ENCODE assay signal across 30 cellular contexts in the genomic region with DNA sequence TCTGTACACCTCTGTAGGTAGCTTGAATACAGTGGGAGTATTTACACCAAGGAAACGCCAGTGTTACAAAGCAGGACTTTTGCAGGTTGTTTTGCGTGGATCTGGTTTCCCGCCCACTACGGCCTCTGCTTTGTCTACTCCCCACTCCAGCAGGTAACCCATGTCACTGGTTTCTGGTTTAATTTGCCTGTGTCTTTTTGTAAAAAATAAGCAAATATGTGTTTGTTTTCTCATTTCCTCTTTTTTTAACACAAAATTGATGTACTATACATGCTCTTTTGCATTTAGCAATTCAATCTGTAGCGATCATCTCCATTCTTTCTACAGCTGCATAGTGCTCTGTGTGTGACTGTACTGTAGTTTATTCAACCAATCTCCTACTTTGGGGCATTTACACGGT.
"Had no signal": no experiment of that assay in that cellular context is flagged by ENCODE, and none has a peak within 500 bp of the region (broad histone marks: within the 10 kb centered on the region; RNA-seq: fewer than 3 reads in every experiment).

No MANE protein-coding gene starts in this region.

- H3K9me3 Mint-ChIP-seq: activated CD4-positive, alpha-beta T cell treated with anti-CD3 and anti-CD28 coated beads, Interleukin-2, amount 10 ng/mL, durations not matched to agents 24 days and 14 days; activated naive CD4-positive, alpha-beta T cell treated with anti-CD3 and anti-CD28 coated beads, Interleukin-2, amount 10 ng/mL, durations not matched to agents 7 days and 5 days had no signal

- H3K36me3 Mint-ChIP-seq: activated CD4-positive, alpha-beta memory T cell treated with anti-CD3 and anti-CD28 coated beads for 36 hours; activated naive CD4-positive, alpha-beta T cell treated with anti-CD3 and anti-CD28 coated beads, Interleukin-2, amount 10 ng/mL, durations not matched to agents 7 days and 5 days; activated naive CD8-positive, alpha-beta T cell treated with anti-CD3 and anti-CD28 coated beads, Interleukin-2, amount 10 ng/mL, durations not matched to agents 7 days and 5 days; brain had no signal

- H3K9me3 ChIP-seq: ascending aorta, breast epithelium, colonic mucosa, esophagus squamous epithelium, gastroesophageal sphincter, heart left ventricle had no signal

- H3K4me3 Mint-ChIP-seq: activated CD4-positive, alpha-beta memory T cell treated with anti-CD3 and anti-CD28 coated beads for 36 hours; activated CD4-positive, alpha-beta T cell treated with anti-CD3 and anti-CD28 coated beads for 36 hours; activated CD4-positive, alpha-beta T cell treated with anti-CD3 and anti-CD28 coated beads, Interleukin-2, amount 10 ng/mL, durations not matched to agents 24 days and 14 days; activated naive CD4-positive, alpha-beta T cell treated with anti-CD3 and anti-CD28 coated beads, Interleukin-2, amount 10 ng/mL, durations not matched to agents 7 days and 5 days; activated naive CD8-positive, alpha-beta T cell treated with anti-CD3 and anti-CD28 coated beads, Interleukin-2, amount 10 ng/mL, durations not matched to agents 7 days and 5 days; activated T-cell treated with anti-CD3 and anti-CD28 coated beads, Interleukin-2, amount 50 U/mL, for 24 hours; activated T-cell treated with anti-CD3 and anti-CD28 coated beads, Interleukin-2, amount 50 U/mL, for 72 hours; brain had no signal

- H3K27me3 ChIP-seq: ascending aorta, breast epithelium, cardiac muscle cell, colonic mucosa had no signal

- H3K4me1 Mint-ChIP-seq: activated CD4-positive, alpha-beta T cell treated with anti-CD3 and anti-CD28 coated beads for 36 hours; activated CD4-positive, alpha-beta T cell treated with anti-CD3 and anti-CD28 coated beads, Interleukin-2, amount 10 ng/mL, durations not matched to agents 24 days and 14 days; activated naive CD4-positive, alpha-beta T cell treated with anti-CD3 and anti-CD28 coated beads, Interleukin-2, amount 10 ng/mL, durations not matched to agents 7 days and 5 days; activated naive CD8-positive, alpha-beta T cell treated with anti-CD3 and anti-CD28 coated beads, Interleukin-2, amount 10 ng/mL, durations not matched to agents 7 days and 5 days had no signal

- H3K27ac Mint-ChIP-seq: activated CD4-positive, alpha-beta memory T cell treated with anti-CD3 and anti-CD28 coated beads for 36 hours; activated CD4-positive, alpha-beta T cell treated with anti-CD3 and anti-CD28 coated beads for 36 hours; activated CD4-positive, alpha-beta T cell treated with anti-CD3 and anti-CD28 coated beads, Interleukin-2, amount 10 ng/mL, durations not matched to agents 24 days and 14 days; activated naive CD4-positive, alpha-beta T cell treated with anti-CD3 and anti-CD28 coated beads, Interleukin-2, amount 10 ng/mL, durations not matched to agents 7 days and 5 days; activated naive CD4-positive, alpha-beta T cell treated with anti-CD3 and anti-CD28 coated beads, Interleukin-2, amount 50 U/mL, for 72 hours; activated naive CD8-positive, alpha-beta T cell treated with anti-CD3 and anti-CD28 coated beads, Interleukin-2, amount 10 ng/mL, durations not matched to agents 7 days and 5 days; activated T-cell treated with anti-CD3 and anti-CD28 coated beads, Interleukin-2, amount 50 U/mL, for 24 hours; activated T-cell treated with anti-CD3 and anti-CD28 coated beads, Interleukin-2, amount 50 U/mL, for 72 hours; brain had no signal

- FAIRE-seq: endometrium, endothelial cell of umbilical vein had no signal

- DNase-seq: activated CD4-positive, alpha-beta memory T cell treated with anti-CD3 and anti-CD28 coated beads for 36 hours; activated CD4-positive, alpha-beta T cell treated with anti-CD3 and anti-CD28 coated beads for 36 hours; activated CD4-positive, CD25-positive, alpha-beta regulatory T cell; activated CD4-positive, CD25-positive, alpha-beta regulatory T cell treated with anti-CD3 and anti-CD28 coated beads, Interleukin-2, amount 50 U/mL, for 72 hours; activated CD8-positive, alpha-beta memory T cell treated with anti-CD3 and anti-CD28 coated beads, Interleukin-2, amount 50 U/mL, for 48 hours; activated gamma-delta T cell; activated naive CD4-positive, alpha-beta T cell; activated naive CD4-positive, alpha-beta T cell treated with anti-CD3 and anti-CD28 coated beads, Interleukin-2, amount 10 ng/mL, durations not matched to agents 7 days and 5 days; activated naive CD8-positive, alpha-beta T cell treated with anti-CD3 and anti-CD28 coated beads, Interleukin-2, amount 10 ng/mL, durations not matched to agents 7 days and 5 days; activated T-cell treated with anti-CD3 and anti-CD28 coated beads for 4 hours; activated T-cell treated with anti-CD3 and anti-CD28 coated beads, Interleukin-2, amount 50 U/mL, for 24 hours; activated T-cell treated with anti-CD3 and anti-CD28 coated beads, Interleukin-2, amount 50 U/mL, for 72 hours; central memory CD4-positive, alpha-beta T cell; cerebellar nuclear complex; colonic mucosa; effector CD8-positive, alpha-beta T cell; esophagus squamous epithelium; foreskin melanocyte; heart left ventricle; T-helper 2 cell had no signal

- H3K36me3 ChIP-seq: ascending aorta, breast epithelium, cardiac muscle cell, colonic mucosa, esophagus squamous epithelium, gastroesophageal sphincter, heart left ventricle had no signal

- H3K4me1 ChIP-seq: ascending aorta, breast epithelium, colonic mucosa, esophagus squamous epithelium, gastroesophageal sphincter, heart left ventricle had no signal

- H3K27ac ChIP-seq: ascending aorta, breast epithelium, colonic mucosa, epithelial cell of prostate, esophagus squamous epithelium, gastroesophageal sphincter, heart left ventricle had no signal

- ATAC-seq: activated CD4-positive, alpha-beta T cell treated with anti-CD3 and anti-CD28 coated beads for 36 hours; activated naive CD4-positive, alpha-beta T cell treated with anti-CD3 and anti-CD28 coated beads, Interleukin-2, amount 50 U/mL, for 72 hours; activated T-cell treated with anti-CD3 and anti-CD28 coated beads, Interleukin-2, amount 50 U/mL, for 72 hours; gastroesophageal sphincter; heart left ventricle had no signal

- H3K4me3 ChIP-seq: ascending aorta, breast epithelium, cardiac muscle cell, colonic mucosa, esophagus squamous epithelium, gastroesophageal sphincter, heart left ventricle had no signal
